1 cellular context compared by ENCODE assay signal in the genomic region with DNA sequence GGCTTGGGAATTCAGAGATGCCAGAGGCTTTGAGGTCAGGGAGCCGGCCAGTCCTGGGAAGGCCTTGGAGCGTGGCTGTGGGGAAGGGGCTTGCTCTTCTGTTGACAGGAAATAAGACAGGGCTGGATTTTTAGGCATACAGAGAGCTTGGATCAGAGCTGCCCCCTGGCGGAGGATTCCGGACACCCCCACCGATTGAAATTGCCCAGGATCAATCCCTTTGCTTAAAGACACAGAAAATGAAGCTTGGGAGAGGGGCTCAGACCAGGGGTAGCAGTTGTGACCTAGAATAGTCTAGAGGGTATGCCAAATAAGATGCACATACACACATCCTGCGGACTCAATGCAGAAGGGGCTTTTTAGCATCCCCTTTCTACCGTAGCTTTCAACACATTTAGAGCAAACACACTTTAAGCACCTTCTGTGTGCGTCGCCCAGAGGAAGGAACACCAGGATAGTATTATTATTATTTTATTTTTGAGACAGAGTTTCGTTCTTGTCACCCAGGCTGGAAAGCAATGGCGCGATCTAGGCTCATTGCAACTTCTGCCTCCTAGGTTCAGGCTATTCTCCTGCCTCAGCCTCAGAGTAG.
TF ChIP-seq lines count a peak whose summit lies in the region.

No MANE protein-coding gene starts in this region.

TF ChIP-seq in HepG2, 621 proteins besides CTCF, POLR2A, EP300 and RAD21 (continued from another document and continues in another):
- TF ChIP-seq, protein P1, sequence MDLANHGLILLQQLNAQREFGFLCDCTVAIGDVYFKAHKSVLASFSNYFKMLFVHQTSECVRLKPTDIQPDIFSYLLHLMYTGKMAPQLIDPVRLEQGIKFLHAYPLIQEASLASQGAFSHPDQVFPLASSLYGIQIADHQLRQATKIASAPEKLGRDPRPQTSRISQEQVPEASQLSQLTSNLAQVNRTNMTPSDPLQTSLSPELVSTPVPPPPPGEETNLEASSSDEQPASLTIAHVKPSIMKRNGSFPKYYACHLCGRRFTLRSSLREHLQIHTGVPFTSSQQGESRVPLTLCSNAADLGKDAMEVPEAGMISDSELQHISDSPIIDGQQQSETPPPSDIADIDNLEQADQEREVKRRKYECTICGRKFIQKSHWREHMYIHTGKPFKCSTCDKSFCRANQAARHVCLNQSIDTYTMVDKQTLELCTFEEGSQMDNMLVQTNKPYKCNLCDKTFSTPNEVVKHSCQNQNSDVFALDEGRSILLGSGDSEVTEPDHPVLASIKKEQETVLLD (CRISPR knock-in tag; IDR thresholded peaks at IDR 0.05; ENCODE audit: low read depth): no peak
- TF ChIP-seq ZNF660 (CRISPR knock-in tag; IDR thresholded peaks at IDR 0.05; ENCODE audit: borderline replicate concordance, low read depth) (no peak), ZNF10 (CRISPR knock-in tag; IDR thresholded peaks at IDR 0.05; ENCODE audit: borderline replicate concordance, low read depth) (no peak), ZNF367 (CRISPR knock-in tag; IDR thresholded peaks at IDR 0.05; ENCODE audit: borderline replicate concordance) (no peak), XRCC5 (optimal IDR thresholded peaks at IDR 0.05; ENCODE audit: low read length) (no peak), PHF21A (CRISPR knock-in tag; IDR thresholded peaks at IDR 0.05) (no peak), ZNF761 (CRISPR knock-in tag; conservative IDR thresholded peaks at IDR 0.05) (no peak), ZNF230 (CRISPR knock-in tag; IDR thresholded peaks at IDR 0.05) (no peak), ZNF205 (CRISPR knock-in tag; IDR thresholded peaks at IDR 0.05) (no peak), MATR3 (CRISPR knock-in tag; IDR thresholded peaks at IDR 0.05) (no peak), PHF8 (CRISPR knock-in tag; IDR thresholded peaks at IDR 0.05) (no peak), ZFY (CRISPR knock-in tag; IDR thresholded peaks at IDR 0.05) (no peak), ZNF343 (CRISPR knock-in tag; IDR thresholded peaks at IDR 0.05) (no peak), SMAD3 (CRISPR knock-in tag; IDR thresholded peaks at IDR 0.05) (no peak), HNF4G (IDR thresholded peaks at IDR 0.05; ENCODE audit: borderline replicate concordance, low read depth, low read length) (no peak), HNF4G (CRISPR knock-in tag; IDR thresholded peaks at IDR 0.05; ENCODE audit: borderline replicate concordance, low read depth) (no peak), U2AF2 (IDR thresholded peaks at IDR 0.05; ENCODE audit: low read depth, low read length) (no peak), KDM3A (CRISPR knock-in tag; IDR thresholded peaks at IDR 0.05; ENCODE audit: low read depth) (no peak), NR2C2 (CRISPR knock-in tag; IDR thresholded peaks at IDR 0.05; ENCODE audit: borderline replicate concordance) (no peak), ZNF383 (CRISPR knock-in tag; IDR thresholded peaks at IDR 0.05; ENCODE audit: borderline replicate concordance) (no peak), ZIK1 (CRISPR knock-in tag; IDR thresholded peaks at IDR 0.05; ENCODE audit: borderline replicate concordance, low read depth) (no peak), ZNF564 (CRISPR knock-in tag; IDR thresholded peaks at IDR 0.05) (no peak), KAT7 (CRISPR knock-in tag; IDR thresholded peaks at IDR 0.05; ENCODE audit: borderline replicate concordance) (no peak), ZNF598 (CRISPR knock-in tag; IDR thresholded peaks at IDR 0.05; ENCODE audit: borderline replicate concordance) (no peak), ZNF570 (CRISPR knock-in tag; IDR thresholded peaks at IDR 0.05; ENCODE audit: borderline replicate concordance) (no peak), ZBTB3 (CRISPR knock-in tag; IDR thresholded peaks at IDR 0.05; ENCODE audit: borderline replicate concordance, low read depth) (no peak), ZNF510 (CRISPR knock-in tag; IDR thresholded peaks at IDR 0.05; ENCODE audit: low read depth) (no peak), JDP2 (CRISPR knock-in tag; IDR thresholded peaks at IDR 0.05; ENCODE audit: borderline replicate concordance) (no peak), ZNF282 (IDR thresholded peaks at IDR 0.05; ENCODE audit: partially characterized antibody) (no peak), THAP11 (CRISPR knock-in tag; IDR thresholded peaks at IDR 0.05) (0 out of 2 replicates have a peak, but pooled peaks have one; percentile 10), ZNF317 (CRISPR knock-in tag; IDR thresholded peaks at IDR 0.05) (peak; percentile 7; the same call in 1 of the 2 replicates), GPN1 (CRISPR knock-in tag; IDR thresholded peaks at IDR 0.05; ENCODE audit: borderline replicate concordance) (no peak)
- TF ChIP-seq, protein P2, sequence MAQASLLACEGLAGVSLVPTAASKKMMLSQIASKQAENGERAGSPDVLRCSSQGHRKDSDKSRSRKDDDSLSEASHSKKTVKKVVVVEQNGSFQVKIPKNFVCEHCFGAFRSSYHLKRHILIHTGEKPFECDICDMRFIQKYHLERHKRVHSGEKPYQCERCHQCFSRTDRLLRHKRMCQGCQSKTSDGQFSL (CRISPR knock-in tag; IDR thresholded peaks at IDR 0.05): peak; percentile 70; the same call in 1 of the 2 replicates
- TF ChIP-seq, protein P3, sequence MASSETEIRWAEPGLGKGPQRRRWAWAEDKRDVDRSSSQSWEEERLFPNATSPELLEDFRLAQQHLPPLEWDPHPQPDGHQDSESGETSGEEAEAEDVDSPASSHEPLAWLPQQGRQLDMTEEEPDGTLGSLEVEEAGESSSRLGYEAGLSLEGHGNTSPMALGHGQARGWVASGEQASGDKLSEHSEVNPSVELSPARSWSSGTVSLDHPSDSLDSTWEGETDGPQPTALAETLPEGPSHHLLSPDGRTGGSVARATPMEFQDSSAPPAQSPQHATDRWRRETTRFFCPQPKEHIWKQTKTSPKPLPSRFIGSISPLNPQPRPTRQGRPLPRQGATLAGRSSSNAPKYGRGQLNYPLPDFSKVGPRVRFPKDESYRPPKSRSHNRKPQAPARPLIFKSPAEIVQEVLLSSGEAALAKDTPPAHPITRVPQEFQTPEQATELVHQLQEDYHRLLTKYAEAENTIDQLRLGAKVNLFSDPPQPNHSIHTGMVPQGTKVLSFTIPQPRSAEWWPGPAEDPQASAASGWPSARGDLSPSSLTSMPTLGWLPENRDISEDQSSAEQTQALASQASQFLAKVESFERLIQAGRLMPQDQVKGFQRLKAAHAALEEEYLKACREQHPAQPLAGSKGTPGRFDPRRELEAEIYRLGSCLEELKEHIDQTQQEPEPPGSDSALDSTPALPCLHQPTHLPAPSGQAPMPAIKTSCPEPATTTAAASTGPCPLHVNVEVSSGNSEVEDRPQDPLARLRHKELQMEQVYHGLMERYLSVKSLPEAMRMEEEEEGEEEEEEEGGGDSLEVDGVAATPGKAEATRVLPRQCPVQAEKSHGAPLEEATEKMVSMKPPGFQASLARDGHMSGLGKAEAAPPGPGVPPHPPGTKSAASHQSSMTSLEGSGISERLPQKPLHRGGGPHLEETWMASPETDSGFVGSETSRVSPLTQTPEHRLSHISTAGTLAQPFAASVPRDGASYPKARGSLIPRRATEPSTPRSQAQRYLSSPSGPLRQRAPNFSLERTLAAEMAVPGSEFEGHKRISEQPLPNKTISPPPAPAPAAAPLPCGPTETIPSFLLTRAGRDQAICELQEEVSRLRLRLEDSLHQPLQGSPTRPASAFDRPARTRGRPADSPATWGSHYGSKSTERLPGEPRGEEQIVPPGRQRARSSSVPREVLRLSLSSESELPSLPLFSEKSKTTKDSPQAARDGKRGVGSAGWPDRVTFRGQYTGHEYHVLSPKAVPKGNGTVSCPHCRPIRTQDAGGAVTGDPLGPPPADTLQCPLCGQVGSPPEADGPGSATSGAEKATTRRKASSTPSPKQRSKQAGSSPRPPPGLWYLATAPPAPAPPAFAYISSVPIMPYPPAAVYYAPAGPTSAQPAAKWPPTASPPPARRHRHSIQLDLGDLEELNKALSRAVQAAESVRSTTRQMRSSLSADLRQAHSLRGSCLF (CRISPR knock-in tag; IDR thresholded peaks at IDR 0.05; ENCODE audit: borderline replicate concordance): no peak
- TF ChIP-seq, protein P4, sequence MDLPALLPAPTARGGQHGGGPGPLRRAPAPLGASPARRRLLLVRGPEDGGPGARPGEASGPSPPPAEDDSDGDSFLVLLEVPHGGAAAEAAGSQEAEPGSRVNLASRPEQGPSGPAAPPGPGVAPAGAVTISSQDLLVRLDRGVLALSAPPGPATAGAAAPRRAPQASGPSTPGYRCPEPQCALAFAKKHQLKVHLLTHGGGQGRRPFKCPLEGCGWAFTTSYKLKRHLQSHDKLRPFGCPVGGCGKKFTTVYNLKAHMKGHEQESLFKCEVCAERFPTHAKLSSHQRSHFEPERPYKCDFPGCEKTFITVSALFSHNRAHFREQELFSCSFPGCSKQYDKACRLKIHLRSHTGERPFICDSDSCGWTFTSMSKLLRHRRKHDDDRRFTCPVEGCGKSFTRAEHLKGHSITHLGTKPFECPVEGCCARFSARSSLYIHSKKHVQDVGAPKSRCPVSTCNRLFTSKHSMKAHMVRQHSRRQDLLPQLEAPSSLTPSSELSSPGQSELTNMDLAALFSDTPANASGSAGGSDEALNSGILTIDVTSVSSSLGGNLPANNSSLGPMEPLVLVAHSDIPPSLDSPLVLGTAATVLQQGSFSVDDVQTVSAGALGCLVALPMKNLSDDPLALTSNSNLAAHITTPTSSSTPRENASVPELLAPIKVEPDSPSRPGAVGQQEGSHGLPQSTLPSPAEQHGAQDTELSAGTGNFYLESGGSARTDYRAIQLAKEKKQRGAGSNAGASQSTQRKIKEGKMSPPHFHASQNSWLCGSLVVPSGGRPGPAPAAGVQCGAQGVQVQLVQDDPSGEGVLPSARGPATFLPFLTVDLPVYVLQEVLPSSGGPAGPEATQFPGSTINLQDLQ (CRISPR knock-in tag; IDR thresholded peaks at IDR 0.05): no peak
- TF ChIP-seq, protein P5, sequence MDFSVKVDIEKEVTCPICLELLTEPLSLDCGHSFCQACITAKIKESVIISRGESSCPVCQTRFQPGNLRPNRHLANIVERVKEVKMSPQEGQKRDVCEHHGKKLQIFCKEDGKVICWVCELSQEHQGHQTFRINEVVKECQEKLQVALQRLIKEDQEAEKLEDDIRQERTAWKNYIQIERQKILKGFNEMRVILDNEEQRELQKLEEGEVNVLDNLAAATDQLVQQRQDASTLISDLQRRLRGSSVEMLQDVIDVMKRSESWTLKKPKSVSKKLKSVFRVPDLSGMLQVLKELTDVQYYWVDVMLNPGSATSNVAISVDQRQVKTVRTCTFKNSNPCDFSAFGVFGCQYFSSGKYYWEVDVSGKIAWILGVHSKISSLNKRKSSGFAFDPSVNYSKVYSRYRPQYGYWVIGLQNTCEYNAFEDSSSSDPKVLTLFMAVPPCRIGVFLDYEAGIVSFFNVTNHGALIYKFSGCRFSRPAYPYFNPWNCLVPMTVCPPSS (IDR thresholded peaks at IDR 0.05): no peak
- TF ChIP-seq, protein P6, sequence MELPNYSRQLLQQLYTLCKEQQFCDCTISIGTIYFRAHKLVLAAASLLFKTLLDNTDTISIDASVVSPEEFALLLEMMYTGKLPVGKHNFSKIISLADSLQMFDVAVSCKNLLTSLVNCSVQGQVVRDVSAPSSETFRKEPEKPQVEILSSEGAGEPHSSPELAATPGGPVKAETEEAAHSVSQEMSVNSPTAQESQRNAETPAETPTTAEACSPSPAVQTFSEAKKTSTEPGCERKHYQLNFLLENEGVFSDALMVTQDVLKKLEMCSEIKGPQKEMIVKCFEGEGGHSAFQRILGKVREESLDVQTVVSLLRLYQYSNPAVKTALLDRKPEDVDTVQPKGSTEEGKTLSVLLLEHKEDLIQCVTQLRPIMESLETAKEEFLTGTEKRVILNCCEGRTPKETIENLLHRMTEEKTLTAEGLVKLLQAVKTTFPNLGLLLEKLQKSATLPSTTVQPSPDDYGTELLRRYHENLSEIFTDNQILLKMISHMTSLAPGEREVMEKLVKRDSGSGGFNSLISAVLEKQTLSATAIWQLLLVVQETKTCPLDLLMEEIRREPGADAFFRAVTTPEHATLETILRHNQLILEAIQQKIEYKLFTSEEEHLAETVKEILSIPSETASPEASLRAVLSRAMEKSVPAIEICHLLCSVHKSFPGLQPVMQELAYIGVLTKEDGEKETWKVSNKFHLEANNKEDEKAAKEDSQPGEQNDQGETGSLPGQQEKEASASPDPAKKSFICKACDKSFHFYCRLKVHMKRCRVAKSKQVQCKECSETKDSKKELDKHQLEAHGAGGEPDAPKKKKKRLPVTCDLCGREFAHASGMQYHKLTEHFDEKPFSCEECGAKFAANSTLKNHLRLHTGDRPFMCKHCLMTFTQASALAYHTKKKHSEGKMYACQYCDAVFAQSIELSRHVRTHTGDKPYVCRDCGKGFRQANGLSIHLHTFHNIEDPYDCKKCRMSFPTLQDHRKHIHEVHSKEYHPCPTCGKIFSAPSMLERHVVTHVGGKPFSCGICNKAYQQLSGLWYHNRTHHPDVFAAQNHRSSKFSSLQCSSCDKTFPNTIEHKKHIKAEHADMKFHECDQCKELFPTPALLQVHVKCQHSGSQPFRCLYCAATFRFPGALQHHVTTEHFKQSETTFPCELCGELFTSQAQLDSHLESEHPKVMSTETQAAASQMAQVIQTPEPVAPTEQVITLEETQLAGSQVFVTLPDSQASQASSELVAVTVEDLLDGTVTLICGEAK (IDR thresholded peaks at IDR 0.05): no peak
- TF ChIP-seq, protein P6 (CRISPR knock-in tag; IDR thresholded peaks at IDR 0.05): no peak
- TF ChIP-seq, protein P7, sequence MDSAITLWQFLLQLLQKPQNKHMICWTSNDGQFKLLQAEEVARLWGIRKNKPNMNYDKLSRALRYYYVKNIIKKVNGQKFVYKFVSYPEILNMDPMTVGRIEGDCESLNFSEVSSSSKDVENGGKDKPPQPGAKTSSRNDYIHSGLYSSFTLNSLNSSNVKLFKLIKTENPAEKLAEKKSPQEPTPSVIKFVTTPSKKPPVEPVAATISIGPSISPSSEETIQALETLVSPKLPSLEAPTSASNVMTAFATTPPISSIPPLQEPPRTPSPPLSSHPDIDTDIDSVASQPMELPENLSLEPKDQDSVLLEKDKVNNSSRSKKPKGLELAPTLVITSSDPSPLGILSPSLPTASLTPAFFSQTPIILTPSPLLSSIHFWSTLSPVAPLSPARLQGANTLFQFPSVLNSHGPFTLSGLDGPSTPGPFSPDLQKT (CRISPR knock-in tag; IDR thresholded peaks at IDR 0.05; ENCODE audit: borderline replicate concordance): no peak
